Comparison of ENCODE assay signal across 1 cellular context in genomic region chr18:3867768-3868445, GRCh38.
TF ChIP-seq lines count a peak whose summit lies in the region.

No MANE protein-coding gene starts in this region.

TF ChIP-seq in K562, 482 proteins besides CTCF, POLR2A, EP300 and RAD21:
- TF ChIP-seq CEBPB (tag; IDR thresholded peaks at IDR 0.05) (peak; percentile 92), FOXA3 (CRISPR knock-in tag; conservative IDR thresholded peaks at IDR 0.05 in 1 of 2, IDR thresholded peaks at IDR 0.05 in 1 of 2) (no peak), ZKSCAN1 (IDR thresholded peaks at IDR 0.05; ENCODE audit: low read depth, low read length) (no peak), CEBPG (CRISPR knock-in tag; IDR thresholded peaks at IDR 0.05) (no peak), CEBPG (tag; conservative IDR thresholded peaks at IDR 0.05 in 1 of 2, IDR thresholded peaks at IDR 0.05 in 1 of 2) (peak; percentile 83 to 96)
- TF ChIP-seq, protein P1, sequence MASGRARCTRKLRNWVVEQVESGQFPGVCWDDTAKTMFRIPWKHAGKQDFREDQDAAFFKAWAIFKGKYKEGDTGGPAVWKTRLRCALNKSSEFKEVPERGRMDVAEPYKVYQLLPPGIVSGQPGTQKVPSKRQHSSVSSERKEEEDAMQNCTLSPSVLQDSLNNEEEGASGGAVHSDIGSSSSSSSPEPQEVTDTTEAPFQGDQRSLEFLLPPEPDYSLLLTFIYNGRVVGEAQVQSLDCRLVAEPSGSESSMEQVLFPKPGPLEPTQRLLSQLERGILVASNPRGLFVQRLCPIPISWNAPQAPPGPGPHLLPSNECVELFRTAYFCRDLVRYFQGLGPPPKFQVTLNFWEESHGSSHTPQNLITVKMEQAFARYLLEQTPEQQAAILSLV (tag; IDR thresholded peaks at IDR 0.05) = 0 out of 2 replicates have a peak, but pooled peaks have one; percentile 25
